In the genomic region with DNA sequence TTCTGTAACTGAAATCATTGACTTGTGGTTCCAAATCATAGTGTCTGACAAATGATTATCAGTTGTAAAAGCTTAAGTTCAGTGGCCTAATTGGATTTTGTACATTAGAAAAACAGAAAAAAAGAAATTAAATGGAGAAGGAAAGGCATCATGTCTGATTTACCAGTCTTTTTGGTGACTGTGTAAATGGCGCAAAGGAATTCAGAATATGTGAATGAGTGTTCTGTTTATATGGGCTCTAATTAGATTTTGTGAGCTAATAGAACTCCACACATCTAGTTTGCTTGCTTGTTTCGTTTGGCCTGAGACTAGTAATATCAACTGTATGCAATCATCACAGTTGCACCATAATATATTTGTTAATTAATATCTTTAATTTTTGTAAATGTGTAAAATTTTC, we compare ENCODE assay signal across 31 cellular contexts.
"Had no signal": no experiment of that assay in that cellular context is flagged by ENCODE, and none has a peak within 500 bp of the region (broad histone marks: within the 10 kb centered on the region; RNA-seq: fewer than 3 reads in every experiment).

No MANE protein-coding gene starts in this region.

- H3K36me3 Mint-ChIP-seq: activated CD8-positive, alpha-beta memory T cell treated with anti-CD3 and anti-CD28 coated beads, Interleukin-2, amount 10 ng/mL, durations not matched to agents 7 days and 5 days; activated naive CD4-positive, alpha-beta T cell treated with anti-CD3 and anti-CD28 coated beads, Interleukin-2, amount 10 ng/mL, durations not matched to agents 7 days and 5 days; activated naive CD8-positive, alpha-beta T cell had no signal

- DNase-seq: activated B cell treated with CpG ODN at 0.5 μM for 24 hours; activated CD4-positive, alpha-beta memory T cell treated with anti-CD3 and anti-CD28 coated beads, Interleukin-2, amount 10 ng/mL, durations not matched to agents 7 days and 5 days; activated CD4-positive, alpha-beta T cell treated with anti-CD3 and anti-CD28 coated beads for 1 hour; activated CD4-positive, alpha-beta T cell treated with anti-CD3 and anti-CD28 coated beads for 48 hours; activated CD8-positive, alpha-beta memory T cell treated with anti-CD3 and anti-CD28 coated beads for 24 hours; activated CD8-positive, alpha-beta memory T cell treated with anti-CD3 and anti-CD28 coated beads, Interleukin-2, amount 10 ng/mL, durations not matched to agents 7 days and 5 days; activated CD8-positive, alpha-beta memory T cell treated with anti-CD3 and anti-CD28 coated beads, Interleukin-2, amount 50 U/mL, for 48 hours; activated effector memory CD4-positive, alpha-beta T cell treated with Interleukin-2 at 50 U/mL for 16 hours; activated naive CD4-positive, alpha-beta T cell treated with anti-CD3 and anti-CD28 coated beads, Interleukin-2, amount 10 ng/mL, durations not matched to agents 7 days and 5 days; activated naive CD8-positive, alpha-beta T cell treated with anti-CD3 and anti-CD28 coated beads, Interleukin-2, amount 50 U/mL, for 24 hours; activated T-cell treated with anti-CD3 and anti-CD28 coated beads, Interleukin-2, amount 50 U/mL, for 48 hours; anterior cingulate cortex; NCI-H1105; NCI-H1417 treated with DMSO at 0.1 percent for 48 hours; NCI-H187 treated with DMSO at 0.1 percent for 48 hours; NCI-H2081 treated with DMSO at 0.1 percent for 48 hours; NCI-H226; NCI-H446 treated with DMSO at 0.1 percent for 48 hours; NCI-H524; Peyer's patch; RPMI8226; SHP77 treated with DMSO at 0.1 percent for 48 hours; SK-N-SH had no signal

- ATAC-seq: activated CD8-positive, alpha-beta memory T cell treated with anti-CD3 and anti-CD28 coated beads, Interleukin-2, amount 10 ng/mL, durations not matched to agents 7 days and 5 days; activated naive CD8-positive, alpha-beta T cell treated with anti-CD3 and anti-CD28 coated beads, Interleukin-2, amount 50 U/mL, for 24 hours had no signal

- H3K27ac Mint-ChIP-seq: activated B cell treated with CpG ODN at 0.5 μM for 24 hours; activated CD4-positive, alpha-beta memory T cell treated with anti-CD3 and anti-CD28 coated beads, Interleukin-2, amount 10 ng/mL, durations not matched to agents 7 days and 5 days; activated CD8-positive, alpha-beta memory T cell treated with anti-CD3 and anti-CD28 coated beads, Interleukin-2, amount 10 ng/mL, durations not matched to agents 7 days and 5 days; activated naive CD4-positive, alpha-beta T cell treated with anti-CD3 and anti-CD28 coated beads, Interleukin-2, amount 10 ng/mL, durations not matched to agents 7 days and 5 days; activated naive CD8-positive, alpha-beta T cell; activated naive CD8-positive, alpha-beta T cell treated with anti-CD3 and anti-CD28 coated beads, Interleukin-2, amount 50 U/mL, for 24 hours; T-helper 1 cell treated with Interleukin-12 subunit alpha and Interleukin-12 subunit beta and Interleukin-4 antibody, amounts not matched to agents 30 μg/mL and 1 μg/mL, for 36 hours; T-helper 2 cell treated with Interferon-gamma antibody and Interleukin-4, amounts not matched to agents 5 μg/mL and 100 μg/mL, for 36 hours had no signal

- H3K4me2 ChIP-seq: KMS-11, SK-N-SH had no signal

- H3K4me3 ChIP-seq: cardiac muscle cell, Peyer's patch, SJSA1 had no signal

- H3K27me3 ChIP-seq: cardiac muscle cell, Peyer's patch, SJSA1 had no signal

- H3K27ac ChIP-seq: cardiac muscle cell, KMS-11, Peyer's patch, SJSA1, VCaP had no signal

- H3K9me3 ChIP-seq: Peyer's patch, SJSA1, SK-N-SH had no signal

- H3K9ac ChIP-seq: KMS-11, SK-N-SH had no signal

- H3K4me3 Mint-ChIP-seq: activated B cell treated with CpG ODN at 0.5 μM for 24 hours; activated CD4-positive, alpha-beta memory T cell treated with anti-CD3 and anti-CD28 coated beads, Interleukin-2, amount 10 ng/mL, durations not matched to agents 7 days and 5 days; activated CD8-positive, alpha-beta memory T cell treated with anti-CD3 and anti-CD28 coated beads, Interleukin-2, amount 10 ng/mL, durations not matched to agents 7 days and 5 days; activated naive CD4-positive, alpha-beta T cell treated with anti-CD3 and anti-CD28 coated beads, Interleukin-2, amount 10 ng/mL, durations not matched to agents 7 days and 5 days; activated naive CD8-positive, alpha-beta T cell; activated naive CD8-positive, alpha-beta T cell treated with anti-CD3 and anti-CD28 coated beads, Interleukin-2, amount 50 U/mL, for 24 hours; central memory CD8-positive, alpha-beta T cell; T-helper 1 cell treated with Interleukin-12 subunit alpha and Interleukin-12 subunit beta and Interleukin-4 antibody, amounts not matched to agents 30 μg/mL and 1 μg/mL, for 36 hours; T-helper 2 cell treated with Interferon-gamma antibody and Interleukin-4, amounts not matched to agents 5 μg/mL and 100 μg/mL, for 36 hours had no signal

- H3K9me3 Mint-ChIP-seq: activated B cell treated with CpG ODN at 0.5 μM for 24 hours; activated CD4-positive, alpha-beta memory T cell treated with anti-CD3 and anti-CD28 coated beads, Interleukin-2, amount 10 ng/mL, durations not matched to agents 7 days and 5 days; activated naive CD4-positive, alpha-beta T cell treated with anti-CD3 and anti-CD28 coated beads, Interleukin-2, amount 10 ng/mL, durations not matched to agents 7 days and 5 days; activated naive CD8-positive, alpha-beta T cell treated with anti-CD3 and anti-CD28 coated beads, Interleukin-2, amount 50 U/mL, for 24 hours; central memory CD8-positive, alpha-beta T cell; T-helper 1 cell treated with Interleukin-12 subunit alpha and Interleukin-12 subunit beta and Interleukin-4 antibody, amounts not matched to agents 30 μg/mL and 1 μg/mL, for 36 hours; T-helper 2 cell treated with Interferon-gamma antibody and Interleukin-4, amounts not matched to agents 5 μg/mL and 100 μg/mL, for 36 hours had no signal

- H3K27me3 Mint-ChIP-seq: activated B cell treated with CpG ODN at 0.5 μM for 24 hours; activated naive CD8-positive, alpha-beta T cell; activated naive CD8-positive, alpha-beta T cell treated with anti-CD3 and anti-CD28 coated beads, Interleukin-2, amount 50 U/mL, for 24 hours; central memory CD8-positive, alpha-beta T cell had no signal

- H3K36me3 ChIP-seq: cardiac muscle cell, Peyer's patch, SJSA1 had no signal

- H3K4me1 Mint-ChIP-seq: activated B cell treated with CpG ODN at 0.5 μM for 24 hours; activated CD4-positive, alpha-beta memory T cell treated with anti-CD3 and anti-CD28 coated beads, Interleukin-2, amount 10 ng/mL, durations not matched to agents 7 days and 5 days; activated CD8-positive, alpha-beta memory T cell treated with anti-CD3 and anti-CD28 coated beads, Interleukin-2, amount 10 ng/mL, durations not matched to agents 7 days and 5 days; activated naive CD4-positive, alpha-beta T cell treated with anti-CD3 and anti-CD28 coated beads, Interleukin-2, amount 10 ng/mL, durations not matched to agents 7 days and 5 days; activated naive CD8-positive, alpha-beta T cell treated with anti-CD3 and anti-CD28 coated beads, Interleukin-2, amount 50 U/mL, for 24 hours; central memory CD8-positive, alpha-beta T cell had no signal
